Comparison of ENCODE assay signal across 8 cellular contexts in genomic region chr1:234755449-234755863, GRCh38.
DNase-seq lines count a peak whose midpoint lies in the region; ATAC-seq and TF ChIP-seq lines count a peak whose summit lies in the region.

No MANE protein-coding gene starts in this region.

- DNase-seq in AG09319 (ENCODE audit: extremely low read depth, low read depth) (peak; percentile 69), NB4 (ENCODE audit: low read depth) (peak; percentile 92), anterior cingulate cortex (lab: John Stamatoyannopoulos, UW) (peak in 45 of 58 donors; percentile 13 to 86 (median 56)), lung (ENCODE audit: low spot score) (peak; percentile 82), HAP-1 (ENCODE audit: low spot score in 2 of 2) (no peak), chondrocyte (ENCODE audit: low spot score) (no peak)

- ATAC-seq in lung (ENCODE audit: insufficient read depth, low FRiP score) = peak; percentile 47
- ATAC-seq in HG03460 (IDR thresholded peaks at IDR 0.05; ENCODE audit: unreplicated experiment) = no peak
- ATAC-seq in GM18909 (IDR thresholded peaks at IDR 0.05; ENCODE audit: poor library complexity, unreplicated experiment) = no peak

- peaks cover 6% of the 10 kb centered on the region for H3K4me1 Mint-ChIP-seq in chondrocyte (ENCODE audit: low read depth)

- H3K27me3 Mint-ChIP-seq in chondrocyte (ENCODE audit: low read depth) = no peaks in the 10 kb centered on the region

- no peaks in the 10 kb centered on the region for H3K36me3 Mint-ChIP-seq in chondrocyte (ENCODE audit: low read depth)

- H3K9me3 Mint-ChIP-seq in chondrocyte (ENCODE audit: low read depth) = no peaks in the 10 kb centered on the region

- no peak overlapping the region for H3K4me3 Mint-ChIP-seq in chondrocyte (ENCODE audit: unreplicated experiment)

- WGBS in lung, 2 donors = 42% methylated on average over 8 of the region's 8 CpGs

- H3K4me1 ChIP-seq in lung (ENCODE audit: control insufficient read depth in 2 of 2, insufficient read depth in 2 of 2, low read length in 2 of 2) (peaks cover 0 to 13% of the 10 kb centered on the region in 2 donors), HAP-1 (no peaks in the 10 kb centered on the region)

- H3K9me3 ChIP-seq in lung (ENCODE audit: control insufficient read depth in 2 of 2, insufficient read depth in 1 of 2, low read length in 1 of 2) = no peaks in the 10 kb centered on the region
- no peaks in the 10 kb centered on the region for H3K9me3 ChIP-seq in HAP-1

- no peak for TF ChIP-seq POLR2A in NB4 (IDR thresholded peaks at IDR 0.05; ENCODE audit: extremely low read depth, insufficient read length)

- H3K27ac ChIP-seq in lung (ENCODE audit: low read depth in 1 of 2, low read length in 1 of 2) = no peak overlapping the region

- in situ Hi-C loops in HAP-1 (cut with MboI; ENCODE audit: low sequenced_read_pairs) = no loop called here

- H3K36me3 ChIP-seq in lung (ENCODE audit: control insufficient read depth in 2 of 2, insufficient read depth in 2 of 2, low read length in 2 of 2) (no peaks in the 10 kb centered on the region), HAP-1 (replicated peaks) (no peaks in the 10 kb centered on the region)

- no peak for TF ChIP-seq CTCF in AG09319 (IDR thresholded peaks at IDR 0.05; ENCODE audit: low read depth, low read length)
- no peak for TF ChIP-seq CTCF in NB4 (IDR thresholded peaks at IDR 0.05; ENCODE audit: low read depth, low read length)
- TF ChIP-seq CTCF in lung (IDR thresholded peaks at IDR 0.05; ENCODE audit: control extremely low read depth, extremely low read depth) = no peak
- no peak for TF ChIP-seq CTCF in chondrocyte (IDR thresholded peaks at IDR 0.05)

- H3K27me3 ChIP-seq in lung (ENCODE audit: control insufficient read depth, insufficient read depth) (no peaks in the 10 kb centered on the region), HAP-1 (ENCODE audit: low read depth) (no peaks in the 10 kb centered on the region)

- H3K4me3 ChIP-seq in NB4 (ENCODE audit: low read depth, low read length) (no peak overlapping the region), lung (no peak overlapping the region), HAP-1 (no peak overlapping the region)

- no peak overlapping the region for H3K27ac Mint-ChIP-seq in chondrocyte (ENCODE audit: unreplicated experiment)

Comparison
In these comparisons a context has a peak if more than half of its experiments do, and no peak if none do; other contexts are left out.
1. DNase-seq: peak in AG09319 (single experiment), NB4 (single experiment), anterior cingulate cortex (45 of 58) and lung (single experiment); none in HAP-1 (0 of 2) and chondrocyte (single experiment).